Comparison of ENCODE assay signal across 1 cellular context in the genomic region with DNA sequence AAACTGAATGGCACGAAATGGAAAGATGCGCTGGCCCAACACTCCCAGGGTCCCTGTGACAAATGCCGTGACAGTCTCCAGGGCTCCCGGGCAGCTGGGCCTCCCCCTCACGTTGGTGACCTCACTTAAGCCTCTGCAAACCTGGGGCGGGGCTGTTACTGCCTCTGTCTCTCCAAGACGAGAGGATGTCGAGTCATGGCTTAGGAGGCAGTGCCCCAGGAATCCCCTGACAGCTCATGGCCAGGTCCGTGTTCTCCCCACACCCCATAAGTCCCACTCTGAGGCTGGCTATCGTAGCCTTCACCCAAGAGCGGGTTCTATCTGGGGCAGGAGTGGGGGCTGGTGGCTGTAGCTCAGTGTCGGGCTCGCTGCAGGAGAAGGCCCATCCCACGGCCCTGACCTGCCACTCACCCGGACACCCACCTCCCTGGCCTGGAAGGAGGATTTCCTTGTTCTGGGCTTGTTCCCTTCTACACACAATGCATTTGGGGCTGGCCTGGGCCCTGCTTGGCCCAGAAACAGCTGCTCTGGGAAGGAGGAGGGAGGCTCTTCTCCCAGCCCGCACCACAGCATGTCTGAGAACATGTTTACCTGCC.
TF ChIP-seq lines count a peak whose summit lies in the region.

No MANE protein-coding gene starts in this region.

TF ChIP-seq in HepG2, 621 proteins besides CTCF, POLR2A, EP300 and RAD21:
- TF ChIP-seq ISX (CRISPR knock-in tag; conservative IDR thresholded peaks at IDR 0.05): no peak
- TF ChIP-seq MAZ (IDR thresholded peaks at IDR 0.05; ENCODE audit: borderline replicate concordance, low read depth, low read length): no peak
- 0 out of 2 replicates have a peak, but pooled peaks have one; percentile 10 for TF ChIP-seq MAZ (CRISPR knock-in tag; IDR thresholded peaks at IDR 0.05; ENCODE audit: low read depth)
- peak; percentile 79 for TF ChIP-seq AGO2 (optimal IDR thresholded peaks at IDR 0.05; ENCODE audit: low read depth, low read length)
- TF ChIP-seq SP4 (CRISPR knock-in tag; IDR thresholded peaks at IDR 0.05): 0 out of 2 replicates have a peak, but pooled peaks have one; percentile 32
- no peak; the same call in 1 of the 2 replicates for TF ChIP-seq POLR2G (IDR thresholded peaks at IDR 0.05; ENCODE audit: low read depth, low read length)
- TF ChIP-seq ZNF816 (CRISPR knock-in tag; IDR thresholded peaks at IDR 0.05; ENCODE audit: borderline replicate concordance): no peak
- 0 out of 2 replicates have a peak, but pooled peaks have one; percentile 7 for TF ChIP-seq NFKB2 (CRISPR knock-in tag; IDR thresholded peaks at IDR 0.05; ENCODE audit: borderline replicate concordance)
- peak; percentile 10 for TF ChIP-seq SRSF1 (optimal IDR thresholded peaks at IDR 0.05; ENCODE audit: low read depth, low read length)
- TF ChIP-seq HNRNPH1 (optimal IDR thresholded peaks at IDR 0.05; ENCODE audit: low read depth, low read length): peak; percentile 50
- TF ChIP-seq BORCS8-MEF2B (CRISPR knock-in tag; IDR thresholded peaks at IDR 0.05): no peak
- 0 out of 2 replicates have a peak, but pooled peaks have one; percentile 7 for TF ChIP-seq PAF1 (CRISPR knock-in tag; IDR thresholded peaks at IDR 0.05)
- peak; percentile 14; the same call in 1 of the 2 replicates for TF ChIP-seq POLR2AphosphoS5 (IDR thresholded peaks at IDR 0.05; ENCODE audit: low read depth, low read length)
- TF ChIP-seq, protein P1, sequence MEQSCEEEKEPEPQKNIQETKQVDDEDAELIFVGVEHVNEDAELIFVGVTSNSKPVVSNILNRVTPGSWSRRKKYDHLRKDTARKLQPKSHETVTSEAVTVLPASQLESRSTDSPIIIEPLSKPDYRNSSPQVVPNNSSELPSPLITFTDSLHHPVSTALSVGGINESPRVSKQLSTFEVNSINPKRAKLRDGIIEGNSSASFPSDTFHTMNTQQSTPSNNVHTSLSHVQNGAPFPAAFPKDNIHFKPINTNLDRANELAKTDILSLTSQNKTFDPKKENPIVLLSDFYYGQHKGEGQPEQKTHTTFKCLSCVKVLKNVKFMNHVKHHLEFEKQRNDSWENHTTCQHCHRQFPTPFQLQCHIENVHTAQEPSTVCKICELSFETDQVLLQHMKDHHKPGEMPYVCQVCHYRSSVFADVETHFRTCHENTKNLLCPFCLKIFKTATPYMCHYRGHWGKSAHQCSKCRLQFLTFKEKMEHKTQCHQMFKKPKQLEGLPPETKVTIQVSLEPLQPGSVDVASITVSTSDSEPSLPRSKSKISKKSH (CRISPR knock-in tag; IDR thresholded peaks at IDR 0.05; ENCODE audit: borderline replicate concordance): peak; percentile 72
- no peak for TF ChIP-seq ZNF678 (CRISPR knock-in tag; IDR thresholded peaks at IDR 0.05)
- TF ChIP-seq KDM5B (CRISPR knock-in tag; IDR thresholded peaks at IDR 0.05; ENCODE audit: borderline replicate concordance): peak; percentile 33
- no peak for TF ChIP-seq SCMH1 (CRISPR knock-in tag; IDR thresholded peaks at IDR 0.05; ENCODE audit: borderline replicate concordance)
- TF ChIP-seq AGO1 (IDR thresholded peaks at IDR 0.05; ENCODE audit: low read depth, low read length, poor library complexity, severe bottlenecking): peak; percentile 6
- no peak for TF ChIP-seq ZIK1 (CRISPR knock-in tag; IDR thresholded peaks at IDR 0.05; ENCODE audit: borderline replicate concordance, low read depth)
